ENCODE assay signal across 8 cellular contexts in the genomic region with DNA sequence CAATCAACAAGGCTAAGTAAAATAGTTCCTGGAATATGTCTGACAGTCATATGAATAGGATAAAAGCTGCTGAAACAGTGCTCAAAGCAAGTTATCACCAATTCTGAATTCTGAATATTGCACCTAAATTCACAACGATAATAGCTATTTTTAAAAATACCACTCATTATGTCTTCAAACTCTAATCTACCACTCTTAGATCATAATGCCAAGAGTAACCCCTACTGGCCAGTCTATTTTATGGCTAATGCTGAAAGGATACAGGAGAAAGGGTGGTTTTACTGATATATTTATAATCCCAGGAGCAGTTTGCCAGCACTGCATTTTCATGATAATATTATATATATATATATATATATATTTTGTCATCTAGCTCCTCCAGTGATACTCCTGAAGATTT.
A peak's percentile ranks its signal among the peaks of the same experiment; 100 is the strongest.
DNase-seq lines count a peak whose midpoint lies in the region; ATAC-seq, FAIRE-seq and TF ChIP-seq lines count a peak whose summit lies in the region.

No MANE protein-coding gene starts in this region.

- CTCF ChIA-PET in HepG2 (lab: Yijun Ruan, JAX; ENCODE audit: low intra/inter-chr PET ratio, low total read pairs): no interaction called here

- H3K9ac ChIP-seq in liver (ENCODE audit: low read depth in 1 of 2, low read length in 2 of 2) (no peak overlapping the region), HepG2 (ENCODE audit: insufficient read depth, low read depth, low read length) (no peak overlapping the region), fibroblast of lung (ENCODE audit: insufficient read depth, low read length) (no peak overlapping the region)

- no peak overlapping the region for H3K27ac ChIP-seq in liver (ENCODE audit: low read depth in 1 of 2, low read length in 2 of 2)
- no peak overlapping the region for H3K27ac ChIP-seq in HepG2 (ENCODE audit: extremely low read length, insufficient read depth, low read length)
- H3K27ac ChIP-seq in fibroblast of lung (ENCODE audit: insufficient read depth, low read length): no peak overlapping the region

- no peak for FAIRE-seq in HepG2 (lab: Jason Lieb, UNC)

- H3K4me1 ChIP-seq in liver (ENCODE audit: control insufficient read depth in 4 of 4, insufficient read depth in 4 of 4, low read length in 3 of 4) (peaks cover 1 to 17% (median 7%) of the 10 kb centered on the region in 4 donors), HepG2 (ENCODE audit: insufficient read depth, low read length) (peaks cover 25% of the 10 kb centered on the region), fibroblast of lung (ENCODE audit: control insufficient read depth, extremely low read depth, insufficient read depth, low read length) (no peaks in the 10 kb centered on the region)

- no peak for TF ChIP-seq POLR2A in HepG2 (IDR thresholded peaks at IDR 0.05; ENCODE audit: insufficient read depth in 1 of 2, low read depth in 2 of 2, low read length in 2 of 2)

- DNase-seq in HepG2 (ENCODE audit: low spot score): no peak
- DNase-seq in NCI-H1694 (lab: John Stamatoyannopoulos, UW): peak; percentile 6
- peak in 1 of 2 donors; percentile 71 for DNase-seq in fibroblast of lung (ENCODE audit: low read depth in 2 of 2)
- no peak for DNase-seq in foreskin melanocyte
- no peak for DNase-seq in cerebellar nuclear complex (lab: John Stamatoyannopoulos, UW)
- DNase-seq in activated naive CD4-positive, alpha-beta T cell (lab: John Stamatoyannopoulos, UW): no peak
- DNase-seq in putamen (ENCODE audit: low spot score): no peak

- POLR2A ChIA-PET in HepG2 (lab: Yijun Ruan, JAX): no interaction called here

- H3K9me3 ChIP-seq in liver (ENCODE audit: control insufficient read depth in 4 of 4, low read length in 3 of 4): no peaks in the 10 kb centered on the region
- H3K9me3 ChIP-seq in HepG2 (ENCODE audit: low read length): no peaks in the 10 kb centered on the region
- H3K9me3 ChIP-seq in fibroblast of lung (ENCODE audit: control insufficient read depth, insufficient read depth, low read depth, low read length): no peaks in the 10 kb centered on the region

- intact Hi-C loops in HepG2 (cut with micrococcal nuclease; ENCODE audit: unreplicated experiment): no loop called here

- no peak for TF ChIP-seq EP300 in HepG2 (IDR thresholded peaks at IDR 0.05; ENCODE audit: low read depth in 2 of 2, low read length in 2 of 2)
- TF ChIP-seq EP300 in HepG2 (CRISPR knock-in tag; IDR thresholded peaks at IDR 0.05; ENCODE audit: borderline replicate concordance): no peak

- no peaks in the 10 kb centered on the region for H3K79me2 ChIP-seq in HepG2 (ENCODE audit: insufficient read depth, low read length)
- no peaks in the 10 kb centered on the region for H3K79me2 ChIP-seq in fibroblast of lung (ENCODE audit: control insufficient read depth, insufficient read depth, low read length)

- no peak for ATAC-seq in HepG2

- no peak overlapping the region for H2AFZ ChIP-seq in HepG2 (ENCODE audit: low read length)
- no peak overlapping the region for H2AFZ ChIP-seq in fibroblast of lung (ENCODE audit: low read length)

- no peak overlapping the region for H3K4me3 ChIP-seq in liver (ENCODE audit: low read depth in 1 of 3, low read length in 3 of 3)
- no peak overlapping the region for H3K4me3 ChIP-seq in HepG2 (replicated peaks in 1 of 3; ENCODE audit: insufficient read depth in 1 of 3, low read depth in 2 of 3, low read length in 3 of 3)
- H3K4me3 ChIP-seq in fibroblast of lung (replicated peaks in 1 of 4; ENCODE audit: control extremely low read depth in 1 of 4, insufficient read depth in 1 of 4, low read depth in 3 of 4, low read length in 4 of 4): no peak overlapping the region

- in situ Hi-C loops in HepG2 (cut with HindIII; ENCODE audit: extremely low pct_ligation_motif_present, low pct_unique_long_range_greater_than_20kb): loop anchor here (25.0 kb wide), 2 partner anchors 148 to 273 kb away; no protein-coding TSS in a partner anchor

- peak; percentile 17 for TF ChIP-seq CTCF in liver (IDR thresholded peaks at IDR 0.05; ENCODE audit: low read depth, low read length, missing input control)
- no peak for TF ChIP-seq CTCF in HepG2 (CRISPR knock-in tag; IDR thresholded peaks at IDR 0.05)
- peak; percentile 27 to 66 for TF ChIP-seq CTCF in fibroblast of lung (conservative IDR thresholded peaks at IDR 0.05 in 1 of 2, IDR thresholded peaks at IDR 0.05 in 1 of 2; ENCODE audit: low read depth in 1 of 2, low read length in 2 of 2)

- BruUV-seq in HepG2 (replicated peaks; lab: Mats Ljungman, UMichigan): no TSS peak

- H4K20me1 ChIP-seq in HepG2 (ENCODE audit: insufficient read depth, low read length) (no peaks in the 10 kb centered on the region), fibroblast of lung (ENCODE audit: control insufficient read depth, extremely low read depth, insufficient read depth, low read length) (no peaks in the 10 kb centered on the region)

- WGBS in liver: 15% methylated on average over 1 of the region's 1 CpG
- WGBS in HepG2 (ENCODE audit: low lambda C conversion rate): 22% methylated on average over 1 of the region's 1 CpG

- TF ChIP-seq RAD21 in liver (IDR thresholded peaks at IDR 0.05) (peak; percentile 62 to 78), HepG2 (CRISPR knock-in tag; IDR thresholded peaks at IDR 0.05) (no peak)

- H3K4me2 ChIP-seq in HepG2 (ENCODE audit: low read depth, low read length): no peak overlapping the region
- no peak overlapping the region for H3K4me2 ChIP-seq in fibroblast of lung (ENCODE audit: extremely low read depth, insufficient read depth, low read length)

- H3K36me3 ChIP-seq in liver (ENCODE audit: control insufficient read depth in 4 of 4, insufficient read depth in 3 of 4, low read depth in 1 of 4, low read length in 3 of 4): peaks cover 0 to 1% (median 0%) of the 10 kb centered on the region in 4 donors
- no peaks in the 10 kb centered on the region for H3K36me3 ChIP-seq in HepG2 (replicated peaks in 1 of 2; ENCODE audit: control insufficient read depth in 1 of 2, insufficient read depth in 2 of 2, low read length in 2 of 2)
- no peaks in the 10 kb centered on the region for H3K36me3 ChIP-seq in fibroblast of lung (ENCODE audit: control insufficient read depth, insufficient read depth, low read length)

- H3K27me3 ChIP-seq in liver (ENCODE audit: control insufficient read depth in 4 of 4, insufficient read depth in 4 of 4, low read length in 3 of 4) (no peaks in the 10 kb centered on the region), HepG2 (ENCODE audit: control insufficient read depth in 1 of 2, insufficient read depth in 2 of 2, low read length in 2 of 2) (no peaks in the 10 kb centered on the region), fibroblast of lung (ENCODE audit: control insufficient read depth, insufficient read depth, low read length) (no peaks in the 10 kb centered on the region)

TF ChIP-seq in liver, 16 proteins besides CTCF, POLR2A, EP300 and RAD21 (continues in another document):
- TF ChIP-seq FOXA1 (IDR thresholded peaks at IDR 0.05) (no peak), NR2F2 (IDR thresholded peaks at IDR 0.05) (no peak), JUND (IDR thresholded peaks at IDR 0.05) (no peak), ZBTB33 (IDR thresholded peaks at IDR 0.05) (no peak), RXRA (IDR thresholded peaks at IDR 0.05) (no peak)
- TF ChIP-seq, protein P1, sequence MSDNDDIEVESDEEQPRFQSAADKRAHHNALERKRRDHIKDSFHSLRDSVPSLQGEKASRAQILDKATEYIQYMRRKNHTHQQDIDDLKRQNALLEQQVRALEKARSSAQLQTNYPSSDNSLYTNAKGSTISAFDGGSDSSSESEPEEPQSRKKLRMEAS (IDR thresholded peaks at IDR 0.05): no peak

TF ChIP-seq in HepG2, 621 proteins besides CTCF, POLR2A, EP300 and RAD21 (continues in another document):
- TF ChIP-seq SKI (IDR thresholded peaks at IDR 0.05; ENCODE audit: partially characterized antibody) (no peak), NAIF1 (CRISPR knock-in tag; IDR thresholded peaks at IDR 0.05; ENCODE audit: borderline replicate concordance) (no peak), PBX2 (CRISPR knock-in tag; IDR thresholded peaks at IDR 0.05) (no peak)
- TF ChIP-seq, protein P2, sequence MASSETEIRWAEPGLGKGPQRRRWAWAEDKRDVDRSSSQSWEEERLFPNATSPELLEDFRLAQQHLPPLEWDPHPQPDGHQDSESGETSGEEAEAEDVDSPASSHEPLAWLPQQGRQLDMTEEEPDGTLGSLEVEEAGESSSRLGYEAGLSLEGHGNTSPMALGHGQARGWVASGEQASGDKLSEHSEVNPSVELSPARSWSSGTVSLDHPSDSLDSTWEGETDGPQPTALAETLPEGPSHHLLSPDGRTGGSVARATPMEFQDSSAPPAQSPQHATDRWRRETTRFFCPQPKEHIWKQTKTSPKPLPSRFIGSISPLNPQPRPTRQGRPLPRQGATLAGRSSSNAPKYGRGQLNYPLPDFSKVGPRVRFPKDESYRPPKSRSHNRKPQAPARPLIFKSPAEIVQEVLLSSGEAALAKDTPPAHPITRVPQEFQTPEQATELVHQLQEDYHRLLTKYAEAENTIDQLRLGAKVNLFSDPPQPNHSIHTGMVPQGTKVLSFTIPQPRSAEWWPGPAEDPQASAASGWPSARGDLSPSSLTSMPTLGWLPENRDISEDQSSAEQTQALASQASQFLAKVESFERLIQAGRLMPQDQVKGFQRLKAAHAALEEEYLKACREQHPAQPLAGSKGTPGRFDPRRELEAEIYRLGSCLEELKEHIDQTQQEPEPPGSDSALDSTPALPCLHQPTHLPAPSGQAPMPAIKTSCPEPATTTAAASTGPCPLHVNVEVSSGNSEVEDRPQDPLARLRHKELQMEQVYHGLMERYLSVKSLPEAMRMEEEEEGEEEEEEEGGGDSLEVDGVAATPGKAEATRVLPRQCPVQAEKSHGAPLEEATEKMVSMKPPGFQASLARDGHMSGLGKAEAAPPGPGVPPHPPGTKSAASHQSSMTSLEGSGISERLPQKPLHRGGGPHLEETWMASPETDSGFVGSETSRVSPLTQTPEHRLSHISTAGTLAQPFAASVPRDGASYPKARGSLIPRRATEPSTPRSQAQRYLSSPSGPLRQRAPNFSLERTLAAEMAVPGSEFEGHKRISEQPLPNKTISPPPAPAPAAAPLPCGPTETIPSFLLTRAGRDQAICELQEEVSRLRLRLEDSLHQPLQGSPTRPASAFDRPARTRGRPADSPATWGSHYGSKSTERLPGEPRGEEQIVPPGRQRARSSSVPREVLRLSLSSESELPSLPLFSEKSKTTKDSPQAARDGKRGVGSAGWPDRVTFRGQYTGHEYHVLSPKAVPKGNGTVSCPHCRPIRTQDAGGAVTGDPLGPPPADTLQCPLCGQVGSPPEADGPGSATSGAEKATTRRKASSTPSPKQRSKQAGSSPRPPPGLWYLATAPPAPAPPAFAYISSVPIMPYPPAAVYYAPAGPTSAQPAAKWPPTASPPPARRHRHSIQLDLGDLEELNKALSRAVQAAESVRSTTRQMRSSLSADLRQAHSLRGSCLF (CRISPR knock-in tag; IDR thresholded peaks at IDR 0.05; ENCODE audit: borderline replicate concordance): no peak
